Comparison of ENCODE assay signal across 16 cellular contexts in genomic region chr4:164621886-164622521, GRCh38.
"Had no signal": no experiment of that assay in that cellular context is flagged by ENCODE, and none has a peak within 500 bp of the region (broad histone marks: within the 10 kb centered on the region; RNA-seq: fewer than 3 reads in every experiment).

No MANE protein-coding gene starts in this region.

- H3K9me3 ChIP-seq: tibial artery, vagina had no signal

- H3K27ac ChIP-seq: tibial artery, vagina had no signal

- H3K27me3 Mint-ChIP-seq: activated CD4-positive, alpha-beta T cell treated with anti-CD3 and anti-CD28 coated beads, Interleukin-2, amount 10 ng/mL, durations not matched to agents 7 days and 5 days; dendritic cell treated with granulocyte-macrophage colony-stimulating factor and Interleukin-4, amounts not matched to agents 40 ng/mL and 50 ng/mL, for 4 days; natural killer cell treated with Interleukin-12 subunit alpha and Interleukin-12 subunit beta and Interleukin-15 and Interleukin-18, amount 100 ng/mL, for 72 hours had no signal

- H3K4me3 ChIP-seq: tibial artery, vagina had no signal

- H3K36me3 ChIP-seq: tibial artery, vagina had no signal

- DNase-seq: activated CD4-positive, alpha-beta T cell treated with anti-CD3 and anti-CD28 coated beads, Interleukin-2, amount 10 ng/mL, durations not matched to agents 7 days and 5 days; activated CD4-positive, CD25-positive, alpha-beta regulatory T cell; activated CD8-positive, alpha-beta memory T cell treated with anti-CD3 and anti-CD28 coated beads for 24 hours; activated naive CD8-positive, alpha-beta T cell treated with anti-CD3 and anti-CD28 coated beads for 36 hours; effector memory CD4-positive, alpha-beta T cell; hypothalamus; kidney glomerular epithelial cell; left ventricle myocardium superior; mesenchymal stem cell; tibial artery had no signal

- H3K9me3 Mint-ChIP-seq: activated T-helper 1 cell treated with anti-CD3 and anti-CD28 coated beads, Interleukin-12 subunit alpha, Interleukin-12 subunit beta, Interleukin-2, Interleukin-4 antibody, amounts not matched to agents 30 ng/mL and 10 ng/mL and 1 ng/mL, durations not matched to agents 14 hours and 24 hours and 36 hours; T-helper 2 cell treated with Interferon-gamma antibody and Interleukin-4, amounts not matched to agents 5 μg/mL and 100 μg/mL, for 36 hours had no signal

- H3K36me3 Mint-ChIP-seq: activated naive CD8-positive, alpha-beta T cell treated with anti-CD3 and anti-CD28 coated beads for 36 hours; stimulated activated effector memory CD8-positive, alpha-beta T cell treated with anti-CD3 and anti-CD28 coated beads, Interleukin-12 subunit alpha, Interleukin-12 subunit beta, amount 100 ng/mL, for 72 hours had no signal

- H3K4me1 ChIP-seq: tibial artery, vagina had no signal

- H3K27me3 ChIP-seq: tibial artery, vagina had no signal

- H3K27ac Mint-ChIP-seq: activated CD4-positive, alpha-beta T cell treated with anti-CD3 and anti-CD28 coated beads, Interleukin-2, amount 10 ng/mL, durations not matched to agents 7 days and 5 days; activated naive CD8-positive, alpha-beta T cell treated with anti-CD3 and anti-CD28 coated beads for 36 hours; activated T-helper 1 cell treated with anti-CD3 and anti-CD28 coated beads, Interleukin-12 subunit alpha, Interleukin-12 subunit beta, Interleukin-2, Interleukin-4 antibody, amounts not matched to agents 30 ng/mL and 10 ng/mL and 1 ng/mL, durations not matched to agents 14 hours and 24 hours and 36 hours; dendritic cell treated with granulocyte-macrophage colony-stimulating factor and Interleukin-4, amounts not matched to agents 40 ng/mL and 50 ng/mL, for 4 days; natural killer cell treated with Interleukin-12 subunit alpha and Interleukin-12 subunit beta and Interleukin-15 and Interleukin-18, amount 100 ng/mL, for 72 hours; stimulated activated effector memory CD8-positive, alpha-beta T cell treated with anti-CD3 and anti-CD28 coated beads, Interleukin-12 subunit alpha, Interleukin-12 subunit beta, amount 100 ng/mL, for 72 hours; T-helper 2 cell treated with Interferon-gamma antibody and Interleukin-4, amounts not matched to agents 5 μg/mL and 100 μg/mL, for 36 hours had no signal

- H3K4me1 Mint-ChIP-seq: activated CD4-positive, alpha-beta T cell treated with anti-CD3 and anti-CD28 coated beads, Interleukin-2, amount 10 ng/mL, durations not matched to agents 7 days and 5 days; activated naive CD8-positive, alpha-beta T cell treated with anti-CD3 and anti-CD28 coated beads for 36 hours; stimulated activated effector memory CD8-positive, alpha-beta T cell treated with anti-CD3 and anti-CD28 coated beads, Interleukin-12 subunit alpha, Interleukin-12 subunit beta, amount 100 ng/mL, for 72 hours had no signal

- ATAC-seq: left ventricle myocardium superior; natural killer cell treated with Interleukin-12 subunit alpha and Interleukin-12 subunit beta and Interleukin-15 and Interleukin-18, amount 100 ng/mL, for 72 hours; stimulated activated effector memory CD8-positive, alpha-beta T cell treated with anti-CD3 and anti-CD28 coated beads, Interleukin-12 subunit alpha, Interleukin-12 subunit beta, amount 100 ng/mL, for 72 hours had no signal

- H3K4me3 Mint-ChIP-seq: activated CD4-positive, alpha-beta T cell treated with anti-CD3 and anti-CD28 coated beads, Interleukin-2, amount 10 ng/mL, durations not matched to agents 7 days and 5 days; activated naive CD8-positive, alpha-beta T cell treated with anti-CD3 and anti-CD28 coated beads for 36 hours; activated T-helper 1 cell treated with anti-CD3 and anti-CD28 coated beads, Interleukin-12 subunit alpha, Interleukin-12 subunit beta, Interleukin-2, Interleukin-4 antibody, amounts not matched to agents 30 ng/mL and 10 ng/mL and 1 ng/mL, durations not matched to agents 14 hours and 24 hours and 36 hours; dendritic cell treated with granulocyte-macrophage colony-stimulating factor and Interleukin-4, amounts not matched to agents 40 ng/mL and 50 ng/mL, for 4 days; natural killer cell treated with Interleukin-12 subunit alpha and Interleukin-12 subunit beta and Interleukin-15 and Interleukin-18, amount 100 ng/mL, for 72 hours; stimulated activated effector memory CD8-positive, alpha-beta T cell treated with anti-CD3 and anti-CD28 coated beads, Interleukin-12 subunit alpha, Interleukin-12 subunit beta, amount 100 ng/mL, for 72 hours; T-helper 2 cell treated with Interferon-gamma antibody and Interleukin-4, amounts not matched to agents 5 μg/mL and 100 μg/mL, for 36 hours had no signal
